8 cellular contexts compared by ENCODE assay signal in genomic region chr9:33452828-33453271, GRCh38. TPM values are rescaled to one million over a fixed set of nuclear protein-coding genes. Genes with fewer than 3 reads are reported as not detected.
DNase-seq lines count a peak whose midpoint lies in the region; ATAC-seq, FAIRE-seq and TF ChIP-seq lines count a peak whose summit lies in the region.

No MANE protein-coding gene starts in this region.

- H3K9me3 Mint-ChIP-seq in endothelial cell (ENCODE audit: unreplicated experiment) = no peaks in the 10 kb centered on the region
- no peaks in the 10 kb centered on the region for H3K9me3 Mint-ChIP-seq in naive thymus-derived CD8-positive, alpha-beta T cell

- H3K27ac Mint-ChIP-seq in endothelial cell (ENCODE audit: unreplicated experiment) = no peak overlapping the region
- H3K27ac Mint-ChIP-seq in naive thymus-derived CD8-positive, alpha-beta T cell = peak overlapping the region; percentile 84 to 95 (median 90)

- no peaks in the 10 kb centered on the region for H3K36me3 Mint-ChIP-seq in endothelial cell (ENCODE audit: low read depth, unreplicated experiment)
- no peaks in the 10 kb centered on the region for H3K36me3 Mint-ChIP-seq in naive thymus-derived CD8-positive, alpha-beta T cell

- DNase-seq in AG08396 (ENCODE audit: low spot score) (peak; percentile 85), GM12891 (ENCODE audit: insufficient read length, low spot score) (no peak), NCI-H1694 treated with DMSO at 0.1 percent for 48 hours (lab: John Stamatoyannopoulos, UW) (peak; percentile 61), endothelial cell (ENCODE audit: low spot score) (peak; percentile 81), ureter (ENCODE audit: low spot score) (peak; percentile 82)
- DNase-seq in activated CD4-positive, alpha-beta T cell treated with anti-CD3 and anti-CD28 coated beads, Interleukin-2, amount 50 U/mL, for 1 hour = peak; percentile 41
- peak in 8 of 10 donors; percentile 20 to 40 (median 33) for DNase-seq in naive thymus-derived CD8-positive, alpha-beta T cell

- peak; percentile 58 to 71 for ATAC-seq in naive thymus-derived CD8-positive, alpha-beta T cell
- no peak for ATAC-seq in HG03196 (IDR thresholded peaks at IDR 0.05; ENCODE audit: unreplicated experiment)

- H3K27me3 Mint-ChIP-seq in endothelial cell (ENCODE audit: unreplicated experiment) = peaks cover 12% of the 10 kb centered on the region
- no peaks in the 10 kb centered on the region for H3K27me3 Mint-ChIP-seq in naive thymus-derived CD8-positive, alpha-beta T cell

- H3K4me1 Mint-ChIP-seq in endothelial cell (ENCODE audit: unreplicated experiment) = peaks cover 2% of the 10 kb centered on the region
- peaks cover 36 to 75% (median 65%) of the 10 kb centered on the region in 4 donors for H3K4me1 Mint-ChIP-seq in naive thymus-derived CD8-positive, alpha-beta T cell

- FAIRE-seq in GM12891 (lab: Jason Lieb, UNC) = peak; percentile 85

- no peak overlapping the region for H3K4me3 Mint-ChIP-seq in endothelial cell (ENCODE audit: unreplicated experiment)
- peak overlapping the region in 6 of 10 donors; percentile 23 to 71 (median 50) for H3K4me3 Mint-ChIP-seq in naive thymus-derived CD8-positive, alpha-beta T cell

- TF ChIP-seq CTCF in endothelial cell (IDR thresholded peaks at IDR 0.05; ENCODE audit: unreplicated experiment) = peak; percentile 74

- POLR2A ChIA-PET in naive thymus-derived CD8-positive, alpha-beta T cell (lab: Charles Lee) = interaction anchor here (0.6 to 10.7 kb wide), 6 partner anchors 7 to 38 kb away, joined by 3 to 93 read pairs (median 9); partner anchors contain the start of genes AQP3 and NOL6

- TF ChIP-seq POLR2A in GM12891 (IDR thresholded peaks at IDR 0.05; ENCODE audit: low read depth, low read length) = no peak

TF ChIP-seq in GM12891, 5 proteins besides CTCF, POLR2A, EP300 and RAD21:
- TF ChIP-seq POLR2AphosphoS5 (IDR thresholded peaks at IDR 0.05; ENCODE audit: low read depth, low read length) (no peak), PAX5 (IDR thresholded peaks at IDR 0.05; ENCODE audit: insufficient read depth, low read length, severe bottlenecking) (no peak), POU2F2 (IDR thresholded peaks at IDR 0.05; ENCODE audit: low read depth, low read length) (no peak), SPI1 (IDR thresholded peaks at IDR 0.05; ENCODE audit: low read depth, low read length) (no peak)

RNA-seq across cellular contexts. Expression of gene AQP3, which starts 5.5 kb away (rescaled TPM):
- 0.40 TPM for polyA plus RNA-seq in GM12891 (2012; ENCODE audit: low read depth, missing spikeins)
- total RNA-seq in endothelial cell (ENCODE audit: unreplicated experiment) = 6.0 TPM
- total RNA-seq in naive thymus-derived CD8-positive, alpha-beta T cell = 10 to 100 TPM; 71.6 to 72.8 TPM
- 100 to 1,000 TPM; 124 to 166 (median 145) TPM for polyA plus RNA-seq in naive thymus-derived CD8-positive, alpha-beta T cell
- total RNA-seq in ureter = 203 TPM

RNA-seq across cellular contexts. Expression of gene NOL6, which starts 20.9 kb away (rescaled TPM):
- polyA plus RNA-seq in GM12891 (2012; ENCODE audit: low read depth, missing spikeins) = 17.7 TPM
- 22.6 TPM for total RNA-seq in endothelial cell (ENCODE audit: unreplicated experiment)
- 10 to 100 TPM; 42.7 to 47.2 TPM for total RNA-seq in naive thymus-derived CD8-positive, alpha-beta T cell
- 10 to 100 TPM; 13.5 to 29.2 (median 19.3) TPM for polyA plus RNA-seq in naive thymus-derived CD8-positive, alpha-beta T cell
- 83.5 TPM for total RNA-seq in ureter

RNA-seq across cellular contexts. Expression of gene AQP7, which starts 50.5 kb away (rescaled TPM):
- not detected for polyA plus RNA-seq in GM12891 (2012; ENCODE audit: low read depth, missing spikeins)
- 0.64 TPM for total RNA-seq in endothelial cell (ENCODE audit: unreplicated experiment)
- under 1 TPM in 1 of 2 experiments, not detected in 1; 0.71 TPM for total RNA-seq in naive thymus-derived CD8-positive, alpha-beta T cell
- polyA plus RNA-seq in naive thymus-derived CD8-positive, alpha-beta T cell = under 1 TPM in 1 of 3 donors, not detected in 2; 0.17 TPM
- total RNA-seq in ureter = 8.3 TPM

Comparison
In these comparisons a context has a peak if more than half of its experiments do, and no peak if none do; other contexts are left out.
1. RNA of gene AQP3, which starts 5.5 kb away (total RNA-seq): 203 TPM in ureter (single experiment) and 71.6 to 72.8 TPM in naive thymus-derived CD8-positive, alpha-beta T cell; 6.0 TPM in endothelial cell (single experiment); every median in the first group is over 10 times any median in the second.